ENCODE assay signal across 13 cellular contexts in the genomic region with DNA sequence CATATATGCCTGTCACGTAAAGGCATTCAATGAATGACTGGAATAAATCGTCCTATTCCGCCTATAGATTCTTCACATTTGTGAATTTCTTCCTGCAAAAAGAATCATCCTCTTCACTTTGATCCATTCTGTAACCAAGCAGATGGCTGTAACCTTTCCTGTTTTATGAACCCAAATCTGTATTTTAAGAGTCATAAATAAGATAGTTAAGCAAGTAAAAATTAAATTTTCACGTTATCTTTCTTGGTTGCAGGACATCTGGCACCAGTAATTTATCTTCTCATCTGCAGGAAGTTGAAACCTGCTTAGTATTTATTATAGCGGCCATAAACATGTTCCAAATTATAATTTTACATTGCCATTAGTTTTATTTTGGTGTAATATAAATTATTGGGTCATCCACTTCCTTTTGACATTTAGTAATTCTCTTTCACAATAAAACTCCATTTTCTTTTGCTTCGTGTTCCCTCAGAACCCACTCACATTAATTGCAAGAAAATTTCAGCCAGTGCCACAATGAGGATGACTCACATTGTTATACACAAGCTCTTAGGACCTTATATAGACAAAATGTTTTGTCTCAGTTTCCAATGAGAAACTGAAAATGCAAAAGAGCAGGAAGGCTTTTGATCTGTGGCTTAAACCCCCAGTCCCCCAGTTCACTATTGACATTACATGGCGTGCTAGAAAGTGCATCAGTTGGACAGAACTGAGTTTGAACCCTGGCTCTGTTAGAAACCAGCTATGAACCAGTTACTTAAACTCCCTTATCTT. TPM values are rescaled to one million over a fixed set of nuclear protein-coding genes. Genes with fewer than 3 reads are reported as not detected.
DNase-seq lines count a peak whose midpoint lies in the region; ATAC-seq and TF ChIP-seq lines count a peak whose summit lies in the region.
"Had no signal": no experiment of that assay in that cellular context is flagged by ENCODE, and none has a peak within 500 bp of the region (broad histone marks: within the 10 kb centered on the region; RNA-seq: fewer than 3 reads in every experiment).

No MANE protein-coding gene starts in this region.

- CTCF ChIA-PET in activated CD4-positive, alpha-beta memory T cell treated with anti-CD3 and anti-CD28 coated beads for 36 hours (lab: Charles Lee) = interaction anchor here (0.6 to 1.2 kb wide), 5 partner anchors 13 to 78 kb away, joined by 3 to 6 read pairs (median 3); no protein-coding TSS in a partner anchor

- H3K36me3 ChIP-seq in HAP-1 (replicated peaks) = no peaks in the 10 kb centered on the region

- in situ Hi-C loops in HAP-1 (cut with MboI; ENCODE audit: low sequenced_read_pairs) = no loop called here

- H3K9me3 ChIP-seq in HAP-1 = no peaks in the 10 kb centered on the region

- no peaks in the 10 kb centered on the region for H3K27me3 Mint-ChIP-seq in activated CD4-positive, alpha-beta memory T cell treated with anti-CD3 and anti-CD28 coated beads for 36 hours
- H3K27me3 Mint-ChIP-seq: activated B cell treated with CpG ODN at 0.5 μM for 24 hours; stimulated activated memory B cell treated with anti-CD40 and anti-IgM and Interleukin-4, amounts not matched to agents 10 μg/mL and 1 μg/mL and 100 μg/mL, for 72 hours had no signal

- intact Hi-C loops in activated CD4-positive, alpha-beta memory T cell treated with anti-CD3 and anti-CD28 coated beads for 36 hours (cut with micrococcal nuclease) = loop anchor here (1.0 to 10.0 kb wide), 8 partner anchors 42 to 850 kb away; partner anchors contain the start of gene TLR1
- intact Hi-C loops in Right ventricle myocardium superior (cut with DNase I) = no loop called here

- H3K4me1 ChIP-seq in HAP-1 = peaks cover 20% of the 10 kb centered on the region

- H3K27me3 ChIP-seq in HAP-1 (ENCODE audit: low read depth) = no peaks in the 10 kb centered on the region

- H3K4me1 Mint-ChIP-seq in activated CD4-positive, alpha-beta memory T cell treated with anti-CD3 and anti-CD28 coated beads for 36 hours (ENCODE audit: low read depth) = peaks cover 64% of the 10 kb centered on the region

- H3K36me3 Mint-ChIP-seq in activated CD4-positive, alpha-beta memory T cell treated with anti-CD3 and anti-CD28 coated beads for 36 hours = peaks cover 50% of the 10 kb centered on the region

- no peak overlapping the region for H3K4me3 ChIP-seq in foreskin fibroblast (ENCODE audit: low read depth in 1 of 2, low read length in 2 of 2)
- H3K4me3 ChIP-seq in HAP-1 = no peak overlapping the region

- DNase-seq in Daoy (ENCODE audit: low read depth) (peak; percentile 25), foreskin fibroblast (peak; percentile 73 to 78), NCI-H226 (no peak), HAP-1 (ENCODE audit: low spot score in 2 of 2) (no peak), Right ventricle myocardium superior (no peak), LoVo (ENCODE audit: low spot score) (no peak)
- DNase-seq in activated CD4-positive, alpha-beta memory T cell treated with anti-CD3 and anti-CD28 coated beads for 36 hours = peak; percentile 56
- DNase-seq: activated B cell treated with CpG ODN at 0.5 μM for 24 hours, NCI-H69, retina had no signal

- H3K4me3 Mint-ChIP-seq in activated CD4-positive, alpha-beta memory T cell treated with anti-CD3 and anti-CD28 coated beads for 36 hours = peak overlapping the region; percentile 36
- H3K4me3 Mint-ChIP-seq: activated B cell treated with CpG ODN at 0.5 μM for 24 hours; stimulated activated memory B cell treated with anti-CD40 and anti-IgM and Interleukin-4, amounts not matched to agents 10 μg/mL and 1 μg/mL and 100 μg/mL, for 72 hours had no signal

- POLR2A ChIA-PET in activated CD4-positive, alpha-beta memory T cell treated with anti-CD3 and anti-CD28 coated beads for 36 hours (lab: Charles Lee) = interaction anchor here (1.0 to 1.2 kb wide), 4 partner anchors 23 to 65 kb away, joined by 4 to 6 read pairs (median 5); no protein-coding TSS in a partner anchor

- no peaks in the 10 kb centered on the region for H3K9me3 Mint-ChIP-seq in activated CD4-positive, alpha-beta memory T cell treated with anti-CD3 and anti-CD28 coated beads for 36 hours
- H3K9me3 Mint-ChIP-seq: activated B cell treated with CpG ODN at 0.5 μM for 24 hours; stimulated activated memory B cell treated with anti-CD40 and anti-IgM and Interleukin-4, amounts not matched to agents 10 μg/mL and 1 μg/mL and 100 μg/mL, for 72 hours had no signal

- no peak for TF ChIP-seq CTCF in foreskin fibroblast (IDR thresholded peaks at IDR 0.05; ENCODE audit: low read depth, low read length)

- H3K27ac Mint-ChIP-seq in activated CD4-positive, alpha-beta memory T cell treated with anti-CD3 and anti-CD28 coated beads for 36 hours = peak overlapping the region; percentile 93

- ATAC-seq in GM19463 (IDR thresholded peaks at IDR 0.05; ENCODE audit: unreplicated experiment) (peak; percentile 58), Right ventricle myocardium superior (ENCODE audit: poor library complexity) (no peak)
- ATAC-seq: stimulated activated memory B cell treated with anti-CD40 and anti-IgM and Interleukin-4, amounts not matched to agents 10 μg/mL and 1 μg/mL and 100 μg/mL, for 72 hours had no signal

RNA-seq across cellular contexts. Expression of gene TMEM156, which starts 51.1 kb away (rescaled TPM):
- 19.3 and 33.7 TPM in 2 replicates for total RNA-seq in Daoy (2014; rRNA removed; shearing (Covaris generic))
- 10 to 100 TPM; 28.0 to 28.4 TPM for total RNA-seq in activated CD4-positive, alpha-beta memory T cell treated with anti-CD3 and anti-CD28 coated beads for 36 hours
- not detected for total RNA-seq in Right ventricle myocardium superior
- total RNA-seq: H1 had no signal

Comparison
In these comparisons a context has a peak if more than half of its experiments do, and no peak if none do; other contexts are left out.
1. DNase-seq: peak in Daoy (single experiment), activated CD4-positive, alpha-beta memory T cell treated with anti-CD3 and anti-CD28 coated beads for 36 hours (single experiment) and foreskin fibroblast (2 of 2); none in NCI-H226 (single experiment), HAP-1 (0 of 2), Right ventricle myocardium superior (single experiment) and LoVo (single experiment).
2. RNA of gene TMEM156, which starts 51.1 kb away (total RNA-seq): 19.3 to 33.7 TPM in Daoy and 28.0 to 28.4 TPM in activated CD4-positive, alpha-beta memory T cell treated with anti-CD3 and anti-CD28 coated beads for 36 hours; not detected in Right ventricle myocardium superior (single experiment); every median in the first group is over 10 times any median in the second.